In the genomic region with DNA sequence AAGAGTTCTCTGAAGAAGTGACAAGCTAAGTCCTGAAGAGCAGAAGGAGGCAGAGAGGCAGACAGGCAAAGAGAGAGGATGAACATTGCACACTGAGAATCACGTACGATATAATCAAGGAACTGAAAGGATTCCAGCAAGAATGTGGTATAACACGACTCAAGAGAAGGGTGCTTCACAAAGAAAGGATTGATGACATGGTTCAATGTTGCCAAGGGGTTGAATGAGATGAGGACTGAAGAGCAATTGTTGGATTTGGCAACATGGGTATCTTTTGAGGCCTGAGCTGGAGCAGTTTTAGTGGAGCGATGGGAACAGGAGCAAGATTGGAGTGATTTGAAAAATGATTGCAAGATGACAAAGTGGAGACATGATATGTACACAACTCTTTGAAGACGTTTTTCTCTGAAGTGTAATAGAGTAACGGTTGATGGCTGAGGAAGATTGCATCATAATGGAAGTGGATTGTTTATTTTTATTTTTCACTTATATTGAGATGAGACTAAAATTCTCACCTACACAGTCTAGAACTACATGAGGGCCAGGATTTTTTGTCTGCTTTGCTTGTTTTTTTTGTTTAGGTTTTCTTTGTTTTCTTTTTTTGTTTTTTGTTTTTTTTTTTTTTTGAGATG, we compare ENCODE assay signal across 26 cellular contexts.
"Had no signal": no experiment of that assay in that cellular context is flagged by ENCODE, and none has a peak within 500 bp of the region (broad histone marks: within the 10 kb centered on the region; RNA-seq: fewer than 3 reads in every experiment).

No MANE protein-coding gene starts in this region.

- FAIRE-seq: islet of Langerhans, kidney, pancreas, small intestine had no signal

- H3K27me3 ChIP-seq: left lung, pancreas, sigmoid colon, spleen, tibial artery, upper lobe of right lung, uterus had no signal

- H3K4me1 ChIP-seq: left lung, lower lobe of right lung, pancreas, prostate gland, sigmoid colon, spleen, suprapubic skin, tibial artery, upper lobe of right lung, uterus had no signal

- H3K36me3 ChIP-seq: left lung, lower lobe of right lung, pancreas, prostate gland, sigmoid colon, spleen, suprapubic skin, thoracic aorta, tibial artery, upper lobe of right lung, uterus had no signal

- ATAC-seq: left colon; left lung; lower lobe of right lung; naive thymus-derived CD8-positive, alpha-beta T cell; pancreas; right cardiac atrium; stimulated activated effector memory CD8-positive, alpha-beta T cell treated with anti-CD3 and anti-CD28 coated beads, Interleukin-12 subunit alpha, Interleukin-12 subunit beta, amount 100 ng/mL, for 72 hours; upper lobe of right lung had no signal

- H3K9me3 ChIP-seq: left lung, lower lobe of right lung, pancreas, prostate gland, sigmoid colon, suprapubic skin, thoracic aorta, tibial artery, upper lobe of right lung, uterus had no signal

- H3K27ac ChIP-seq: left lung, lower lobe of right lung, pancreas, prostate gland, sigmoid colon, spleen, suprapubic skin, thoracic aorta, tibial artery, upper lobe of right lung, uterus had no signal

- H3K4me3 ChIP-seq: left lung, lower lobe of right lung, pancreas, prostate gland, sigmoid colon, spleen, suprapubic skin, thoracic aorta, tibial artery, upper lobe of right lung, uterus had no signal

- DNase-seq: hypothalamus; immature natural killer cell; kidney; left colon; left lung; lower lobe of right lung; naive thymus-derived CD8-positive, alpha-beta T cell; nucleus accumbens; pancreas; posterior cingulate gyrus; retina; right cardiac atrium; sigmoid colon; small intestine; spleen; stimulated activated CD4-positive, alpha-beta T cell treated with anti-CD3 and anti-CD28 coated beads, Interleukin-4, amount 100 ng/mL, for 24 hours; stimulated activated naive CD4-positive, alpha-beta T cell; tibial artery; trophoblast cell; upper lobe of right lung; uterus had no signal
